Comparison of ENCODE assay signal across 8 cellular contexts in the genomic region with DNA sequence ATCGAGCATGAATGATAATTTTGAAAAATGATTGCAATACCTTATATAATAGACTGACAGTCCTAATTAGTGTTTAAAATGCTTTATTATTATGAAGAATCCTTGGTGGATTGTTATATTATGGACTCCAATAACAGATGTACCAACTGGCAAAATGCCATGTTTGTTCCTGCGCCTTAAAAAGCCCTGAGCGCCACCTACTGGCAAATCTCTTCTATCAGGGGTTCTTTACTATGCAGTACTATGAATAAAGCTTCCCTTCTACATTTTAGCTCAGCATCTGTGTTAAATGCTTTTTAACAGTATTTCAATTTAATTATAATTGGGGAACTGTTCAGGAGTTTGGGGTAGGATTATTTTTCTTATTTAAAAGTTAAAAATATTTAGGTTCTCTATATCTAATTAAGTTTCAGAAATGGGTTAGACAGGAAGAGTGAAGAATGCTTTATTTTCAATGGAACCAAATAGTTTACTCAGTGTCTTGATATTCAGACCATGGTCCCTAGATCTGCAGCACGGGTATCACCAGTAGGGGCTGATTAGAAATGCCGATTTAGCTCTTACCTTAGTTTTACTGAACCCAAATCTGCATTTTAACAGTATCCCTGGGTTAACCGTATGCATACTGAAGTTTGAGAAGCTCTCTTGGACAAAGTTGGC. TPM values are rescaled to one million over a fixed set of nuclear protein-coding genes. Genes with fewer than 3 reads are reported as not detected.
DNase-seq lines count a peak whose midpoint lies in the region; ATAC-seq, FAIRE-seq and TF ChIP-seq lines count a peak whose summit lies in the region.

No MANE protein-coding gene starts in this region.

- no peak overlapping the region for H3K27ac Mint-ChIP-seq in activated naive CD4-positive, alpha-beta T cell treated with anti-CD3 and anti-CD28 coated beads for 36 hours

- H3K9me3 ChIP-seq in parathyroid adenoma (ENCODE audit: control insufficient read depth, low read length): no peaks in the 10 kb centered on the region

- H3K36me3 ChIP-seq in parathyroid adenoma (ENCODE audit: control insufficient read depth, insufficient read depth, low read length): no peaks in the 10 kb centered on the region

- ATAC-seq in GM21390 (IDR thresholded peaks at IDR 0.05; ENCODE audit: unreplicated experiment): peak; percentile 55

- intact Hi-C loops in activated naive CD4-positive, alpha-beta T cell treated with anti-CD3 and anti-CD28 coated beads for 36 hours (cut with micrococcal nuclease): loop anchor here (1.0 to 2.0 kb wide), 5 partner anchors 41 to 414 kb away; a partner anchor contains a TSS

- CTCF ChIA-PET in activated naive CD4-positive, alpha-beta T cell treated with anti-CD3 and anti-CD28 coated beads for 36 hours (lab: Charles Lee): interaction anchor here (0.7 to 4.6 kb wide), 27 partner anchors 9 to 413 kb away, joined by 3 to 26 read pairs (median 4); a partner anchor contains a TSS

- no peak for FAIRE-seq in urothelium cell line (lab: Jason Lieb, UNC)

- peak; percentile 72 for TF ChIP-seq CTCF in parathyroid adenoma (IDR thresholded peaks at IDR 0.05)

- no peak overlapping the region for H3K27ac ChIP-seq in parathyroid adenoma

- H3K79me2 ChIP-seq in parathyroid adenoma: no peaks in the 10 kb centered on the region

- H3K27me3 ChIP-seq in parathyroid adenoma (ENCODE audit: control insufficient read depth, insufficient read depth, low read length): no peaks in the 10 kb centered on the region

- H3K36me3 Mint-ChIP-seq in activated naive CD4-positive, alpha-beta T cell treated with anti-CD3 and anti-CD28 coated beads for 36 hours (ENCODE audit: low read depth): peaks cover 19% of the 10 kb centered on the region

- H3K4me1 ChIP-seq in parathyroid adenoma: no peaks in the 10 kb centered on the region

- no peak overlapping the region for H3K4me3 Mint-ChIP-seq in activated naive CD4-positive, alpha-beta T cell treated with anti-CD3 and anti-CD28 coated beads for 36 hours

- peak; percentile 90 for DNase-seq in Ammon's horn (ENCODE audit: low spot score)
- DNase-seq in NCI-H1048 (lab: John Stamatoyannopoulos, UW): peak; percentile 83
- DNase-seq in SK-N-DZ (ENCODE audit: low spot score): peak; percentile 67
- DNase-seq in activated naive CD4-positive, alpha-beta T cell treated with anti-CD3 and anti-CD28 coated beads for 36 hours: peak; percentile 88
- DNase-seq in glomerular endothelial cell (ENCODE audit: extremely low read depth, low read depth, low spot score): peak; percentile 91
- peak; percentile 60 for DNase-seq in urothelium cell line (ENCODE audit: low spot score)

- H3K9ac ChIP-seq in parathyroid adenoma: no peak overlapping the region

- no peaks in the 10 kb centered on the region for H3K9me3 Mint-ChIP-seq in activated naive CD4-positive, alpha-beta T cell treated with anti-CD3 and anti-CD28 coated beads for 36 hours

- no peaks in the 10 kb centered on the region for H3K27me3 Mint-ChIP-seq in activated naive CD4-positive, alpha-beta T cell treated with anti-CD3 and anti-CD28 coated beads for 36 hours (ENCODE audit: low read depth)

- no peak overlapping the region for H3K4me3 ChIP-seq in parathyroid adenoma (ENCODE audit: low read depth, low read length)

- no peak overlapping the region for H2AFZ ChIP-seq in parathyroid adenoma

- peaks cover 50% of the 10 kb centered on the region for H3K4me1 Mint-ChIP-seq in activated naive CD4-positive, alpha-beta T cell treated with anti-CD3 and anti-CD28 coated beads for 36 hours (ENCODE audit: low read depth)

- no peak overlapping the region for H3K4me2 ChIP-seq in parathyroid adenoma (ENCODE audit: low read length)

RNA-seq across cellular contexts. Expression of a gene that starts 20.0 kb away (rescaled TPM):
- 18.7 and 21.0 TPM in 2 replicates for polyA plus RNA-seq in SK-N-DZ (2014; cell fraction: cytosol; rRNA removed)
- 6.9 and 8.7 TPM in 2 replicates for polyA plus RNA-seq in SK-N-DZ (2014; cell fraction: nucleus; rRNA removed)
- total RNA-seq in activated naive CD4-positive, alpha-beta T cell treated with anti-CD3 and anti-CD28 coated beads for 36 hours: 10 to 100 TPM; 38.4 to 43.6 TPM
- 12.4 and 16.1 TPM in 2 replicates for total RNA-seq in glomerular endothelial cell

RNA-seq across cellular contexts. Expression of a gene that starts 25.6 kb away (rescaled TPM):
- 7.5 and 8.8 TPM in 2 replicates for polyA plus RNA-seq in SK-N-DZ (2014; cell fraction: cytosol; rRNA removed)
- polyA plus RNA-seq in SK-N-DZ (2014; cell fraction: nucleus; rRNA removed): 8.7 and 10.4 TPM in 2 replicates
- 10 to 100 TPM; 11.0 to 14.6 TPM for total RNA-seq in activated naive CD4-positive, alpha-beta T cell treated with anti-CD3 and anti-CD28 coated beads for 36 hours
- total RNA-seq in glomerular endothelial cell: 17.3 and 17.4 TPM in 2 replicates

RNA-seq across cellular contexts. Expression of a gene that starts 40.7 kb away (rescaled TPM):
- 31.0 and 36.9 TPM in 2 replicates for polyA plus RNA-seq in SK-N-DZ (2014; cell fraction: cytosol; rRNA removed)
- 34.7 and 42.4 TPM in 2 replicates for polyA plus RNA-seq in SK-N-DZ (2014; cell fraction: nucleus; rRNA removed)
- 1 to 10 TPM; 4.3 to 5.0 TPM for total RNA-seq in activated naive CD4-positive, alpha-beta T cell treated with anti-CD3 and anti-CD28 coated beads for 36 hours
- total RNA-seq in glomerular endothelial cell: 12.5 and 14.1 TPM in 2 replicates
